ENCODE assay signal across 8 cellular contexts in the genomic region with DNA sequence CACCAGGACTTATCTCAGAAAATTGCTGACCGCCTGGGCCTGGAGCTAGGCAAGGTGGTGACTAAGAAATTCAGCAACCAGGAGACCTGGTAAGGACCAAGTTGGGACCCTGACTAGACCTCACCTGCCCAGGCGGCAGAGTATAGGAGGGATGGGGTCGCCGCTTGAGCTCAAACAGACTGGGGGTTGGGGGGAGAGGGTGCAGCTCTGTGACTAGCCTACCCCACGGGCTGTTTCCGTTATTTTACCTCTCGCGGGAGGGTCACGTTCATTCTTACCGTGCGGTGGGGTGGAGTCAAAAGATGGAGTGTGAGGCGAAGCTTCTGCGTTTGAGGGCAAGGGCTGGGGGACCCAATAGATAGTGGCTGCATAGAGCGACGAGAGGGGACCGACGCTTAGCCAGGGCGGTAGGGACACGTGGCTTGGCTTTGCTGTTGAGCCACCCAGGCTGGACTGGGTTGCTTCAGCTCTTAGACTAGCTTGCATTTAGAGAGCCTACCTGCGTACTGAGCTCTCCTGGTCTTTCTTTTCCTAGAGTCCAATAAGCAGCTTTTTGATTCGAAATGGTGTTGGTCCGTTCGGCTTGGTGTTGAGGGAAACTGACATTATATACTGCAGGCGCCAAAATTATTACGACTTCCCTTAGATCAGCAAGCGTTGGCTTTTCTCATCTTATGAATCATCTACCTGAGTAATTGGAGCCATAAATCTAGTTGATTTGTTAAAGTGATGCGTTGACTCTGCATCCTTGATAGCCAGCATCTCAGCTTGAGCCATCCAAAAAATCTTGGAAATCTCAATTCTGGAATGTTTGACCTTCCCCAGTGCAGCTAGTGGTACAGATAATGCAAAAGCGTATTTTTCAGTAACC. TPM values are rescaled to one million over a fixed set of nuclear protein-coding genes. Genes with fewer than 3 reads are reported as not detected.
DNase-seq lines count a peak whose midpoint lies in the region; ATAC-seq, FAIRE-seq and TF ChIP-seq lines count a peak whose summit lies in the region.

No MANE protein-coding gene starts in this region.

- POLR2A ChIA-PET in PC-9 (lab: Charles Lee; ENCODE audit: unreplicated experiment) = interaction anchor here (0.6 to 1.6 kb wide), 5 partner anchors 27 to 526 kb away, joined by 3 to 7 read pairs (median 4); no protein-coding TSS in a partner anchor

- H3K4me3 Mint-ChIP-seq in CD14-positive monocyte (peak overlapping the region; percentile 91 to 92), glutamatergic neuron (ENCODE audit: unreplicated experiment) (peak overlapping the region; percentile 93)

- peak; percentile 41 for ATAC-seq in HG03439 (IDR thresholded peaks at IDR 0.05; ENCODE audit: unreplicated experiment)
- ATAC-seq in upper lobe of left lung (ENCODE audit: low FRiP score in 2 of 2) = peak; percentile 57 to 61

- no peaks in the 10 kb centered on the region for H3K9me3 ChIP-seq in PC-9 (ENCODE audit: insufficient read depth, low read depth)
- H3K9me3 ChIP-seq in ovary = no peaks in the 10 kb centered on the region
- H3K9me3 ChIP-seq in upper lobe of left lung = no peaks in the 10 kb centered on the region

- H3K4me3 ChIP-seq in PC-9 (peak overlapping the region; percentile 74), ovary (peak overlapping the region; percentile 58), upper lobe of left lung (peak overlapping the region; percentile 42 to 66 (median 62))

- H3K36me3 ChIP-seq in PC-9 (ENCODE audit: low read depth) (0 out of 2 replicates have a peak, but pooled peaks cover 6% of the 10 kb centered on the region), ovary (no peaks in the 10 kb centered on the region), upper lobe of left lung (no peaks in the 10 kb centered on the region)

- TF ChIP-seq CTCF in CD14-positive monocyte (IDR thresholded peaks at IDR 0.05) (no peak), PC-9 (conservative IDR thresholded peaks at IDR 0.05) (no peak), glutamatergic neuron (IDR thresholded peaks at IDR 0.05; ENCODE audit: partially characterized antibody, unreplicated experiment) (no peak), ovary (IDR thresholded peaks at IDR 0.05) (no peak), upper lobe of left lung (IDR thresholded peaks at IDR 0.05) (no peak)

- BruUV-seq in PC-9 (replicated peaks; lab: Mats Ljungman, UMichigan) = TSS peak; percentile 58

- H3K27me3 Mint-ChIP-seq in CD14-positive monocyte (ENCODE audit: low read depth in 3 of 3) = peaks cover 0 to 2% (median 0%) of the 10 kb centered on the region in 3 donors
- H3K27me3 Mint-ChIP-seq in glutamatergic neuron (ENCODE audit: unreplicated experiment) = peaks cover 1% of the 10 kb centered on the region

- H3K79me2 ChIP-seq in PC-9 (ENCODE audit: low read depth) = peaks cover 52% of the 10 kb centered on the region

- H3K4me2 ChIP-seq in PC-9 = peak overlapping the region; percentile 79

- FAIRE-seq in GM19239 (lab: Jason Lieb, UNC) = no peak

- peaks cover 23% of the 10 kb centered on the region for H3F3A ChIP-seq in PC-9 (ENCODE audit: insufficient read depth, low read depth)

- DNase-seq in CD14-positive monocyte (ENCODE audit: low spot score) (no peak), GM19239 (ENCODE audit: insufficient read length, low spot score) (peak; percentile 4), PC-9 (peak; percentile 31 to 66), glutamatergic neuron (peak; percentile 18), ovary (peak; percentile 24 to 45 (median 38)), upper lobe of left lung (peak in 1 of 2 donors; percentile 41)
- peak; percentile 2 for DNase-seq in activated gamma-delta T cell treated with anti-CD3 and anti-CD28 coated beads, Interleukin-2, amount 50 U/mL, for 16 hours (ENCODE audit: low read depth)

- H2AFZ ChIP-seq in PC-9 = peak overlapping the region; percentile 91

- intact Hi-C loops in CD14-positive monocyte (cut with micrococcal nuclease) = no loop called here
- intact Hi-C loops in PC-9 (cut with micrococcal nuclease; ENCODE audit: unreplicated experiment) = loop anchor here (1.0 to 5.0 kb wide), 4 partner anchors 26 to 145 kb away; no protein-coding TSS in a partner anchor
- intact Hi-C loops in ovary (cut with DNase I) = no loop called here

- 31 to 43% (median 39%) methylated on average over 28 of the region's 28 CpGs for WGBS in ovary, 3 donors
- WGBS in upper lobe of left lung, 2 donors = 0 to 36% methylated on average over 7 to 28 of the region's 28 CpGs

- H3K4me1 Mint-ChIP-seq in CD14-positive monocyte = peaks cover 21% of the 10 kb centered on the region
- H3K4me1 Mint-ChIP-seq in glutamatergic neuron (ENCODE audit: low read depth, unreplicated experiment) = peaks cover 7% of the 10 kb centered on the region

- TF ChIP-seq POLR2A in ovary (IDR thresholded peaks at IDR 0.05) = no peak
- TF ChIP-seq POLR2A in upper lobe of left lung (IDR thresholded peaks at IDR 0.05) = no peak

- H3K27ac ChIP-seq in PC-9 = peak overlapping the region; percentile 29
- H3K27ac ChIP-seq in ovary = peak overlapping the region; percentile 54 to 80
- H3K27ac ChIP-seq in upper lobe of left lung = peak overlapping the region; percentile 79 to 85 (median 83)

- H4K20me1 ChIP-seq in PC-9 (ENCODE audit: insufficient read depth) = no peaks in the 10 kb centered on the region; the same call in 1 of the 2 replicates

- H3K4me1 ChIP-seq in PC-9 (replicated peaks; ENCODE audit: insufficient read depth) (peaks cover 40% of the 10 kb centered on the region), ovary (ENCODE audit: insufficient read depth) (no peaks in the 10 kb centered on the region), upper lobe of left lung (peaks cover 0 to 7% (median 2%) of the 10 kb centered on the region in 4 donors)

- CTCF ChIA-PET in PC-9 (lab: Charles Lee) = interaction anchor here (1.0 to 1.4 kb wide), 3 partner anchors 30 to 147 kb away, joined by 3 to 8 read pairs (median 4); a partner anchor contains a TSS

- H3K27me3 ChIP-seq in PC-9 (ENCODE audit: insufficient read depth, low read depth) (no peaks in the 10 kb centered on the region), ovary (no peaks in the 10 kb centered on the region), upper lobe of left lung (no peaks in the 10 kb centered on the region)

- H3K9me3 Mint-ChIP-seq in CD14-positive monocyte (peaks cover 0 to 6% (median 0%) of the 10 kb centered on the region in 7 donors), glutamatergic neuron (ENCODE audit: unreplicated experiment) (no peaks in the 10 kb centered on the region)

- no peaks in the 10 kb centered on the region for H3K9me2 ChIP-seq in PC-9 (ENCODE audit: insufficient read depth)

- H3K36me3 Mint-ChIP-seq in CD14-positive monocyte (no peaks in the 10 kb centered on the region), glutamatergic neuron (ENCODE audit: unreplicated experiment) (no peaks in the 10 kb centered on the region)

- H3K27ac Mint-ChIP-seq in CD14-positive monocyte = peak overlapping the region; percentile 77 to 91 (median 87)
- H3K27ac Mint-ChIP-seq in glutamatergic neuron (ENCODE audit: unreplicated experiment) = peak overlapping the region; percentile 79

- TF ChIP-seq EP300 in ovary (IDR thresholded peaks at IDR 0.05) = no peak
- no peak for TF ChIP-seq EP300 in upper lobe of left lung (IDR thresholded peaks at IDR 0.05)

RNA-seq across cellular contexts. Expression of a gene that starts 0.6 kb away (rescaled TPM):
- polyA plus RNA-seq in CD14-positive monocyte = 10 to 100 TPM; 11.4 to 11.8 TPM
- total RNA-seq in PC-9 (2021) = 67.4 and 67.9 TPM in 2 replicates
- 31.8 TPM for total RNA-seq in glutamatergic neuron (ENCODE audit: unreplicated experiment)
- total RNA-seq in ovary = 10 to 100 TPM; 19.6 to 40.9 (median 32.8) TPM
- 10 to 100 TPM; 20.0 to 72.3 TPM for polyA plus RNA-seq in ovary
- total RNA-seq in upper lobe of left lung = 10 to 100 TPM; 10.5 to 32.7 (median 24.6) TPM

Comparison
In these comparisons a context has a peak if more than half of its experiments do, and no peak if none do; other contexts are left out.
1. H3K27ac ChIP-seq: peak in every context shown above with its lines; median percentile 83 in upper lobe of left lung; 67 in ovary; 29 in PC-9.